In genomic region chr2:238501311-238501710, GRCh38 we compare ENCODE assay signal across 18 cellular contexts.
DNase-seq lines count a peak whose midpoint lies in the region; ATAC-seq and TF ChIP-seq lines count a peak whose summit lies in the region.
"Had no signal": no experiment of that assay in that cellular context is flagged by ENCODE, and none has a peak within 500 bp of the region (broad histone marks: within the 10 kb centered on the region; RNA-seq: fewer than 3 reads in every experiment).

No MANE protein-coding gene starts in this region.

- H3K79me1 ChIP-seq in H9 (ENCODE audit: insufficient read depth, low read depth, low read length, poor library complexity, severe bottlenecking) (no peaks in the 10 kb centered on the region), neuronal stem cell (ENCODE audit: low read depth, low read length) (peaks cover 2% of the 10 kb centered on the region)

- H4K8ac ChIP-seq in H9 (replicated peaks; ENCODE audit: insufficient read length, low read depth, low read length), result no peak overlapping the region
- H4K8ac ChIP-seq in neuronal stem cell (ENCODE audit: low read depth, low read length), result no peak overlapping the region

- no peak overlapping the region for H2BK12ac ChIP-seq in H9 (ENCODE audit: insufficient read length, low read depth, low read length)
- H2BK12ac ChIP-seq in neuronal stem cell (ENCODE audit: low read length), result no peak overlapping the region

- H3K4me1 Mint-ChIP-seq in H9, result peaks cover 6 to 12% of the 10 kb centered on the region in 2 experiments

- H2AK5ac ChIP-seq in H9 (ENCODE audit: insufficient read length, low read length) (no peak overlapping the region), neuronal stem cell (ENCODE audit: low read depth, low read length) (no peak overlapping the region)

- intact Hi-C loops in stomach (cut with DNase I; ENCODE audit: low total_unique reads), result no loop called here
- intact Hi-C loops in PC-3 (cut with micrococcal nuclease), result no loop called here

- H3K23ac ChIP-seq in H9 (ENCODE audit: insufficient read length, low read depth, low read length) (no peak overlapping the region), neuronal stem cell (ENCODE audit: low read depth, low read length, poor library complexity) (no peak overlapping the region)

- H3K36me3 ChIP-seq in neuronal stem cell (replicated peaks in 1 of 2; ENCODE audit: control insufficient read depth in 2 of 2, insufficient read depth in 2 of 2, low read length in 2 of 2), result no peaks in the 10 kb centered on the region
- H3K36me3 ChIP-seq in stomach, result no peaks in the 10 kb centered on the region
- H3K36me3 ChIP-seq in PC-3 (ENCODE audit: low read depth, low read length), result no peaks in the 10 kb centered on the region
- H3K36me3 ChIP-seq: BE2C had no signal

- no peak overlapping the region for H3K18ac ChIP-seq in H9 (ENCODE audit: insufficient read length, low read depth, low read length)
- peak overlapping the region; percentile 44 for H3K18ac ChIP-seq in neuronal stem cell (ENCODE audit: low read length)

- H4K91ac ChIP-seq in H9 (ENCODE audit: insufficient read length, low read depth, low read length), result no peak overlapping the region
- H4K91ac ChIP-seq in neuronal stem cell (ENCODE audit: low read depth, low read length, poor library complexity), result no peak overlapping the region

- peaks cover 3 to 8% (median 5%) of the 10 kb centered on the region in 3 experiments; a peak in 5 of 7 replicates for H3K36me3 Mint-ChIP-seq in H9 (ENCODE audit: insufficient read depth in 1 of 3, low read depth in 3 of 3)
- H3K36me3 Mint-ChIP-seq: CD8-positive, alpha-beta T cell had no signal

- no peak for ATAC-seq in PC-3
- ATAC-seq: A549; CD8-positive, alpha-beta T cell; HepG2 had no signal

- no peak overlapping the region for H3T11ph ChIP-seq in H9 (ENCODE audit: low read length)

- peaks cover 9% of the 10 kb centered on the region in 2 experiments for H3K9me3 Mint-ChIP-seq in H9
- H3K9me3 Mint-ChIP-seq: CD8-positive, alpha-beta T cell had no signal

- TF ChIP-seq EP300 in stomach (IDR thresholded peaks at IDR 0.05), result no peak

- BruUV-seq in PC-3 (replicated peaks; lab: Mats Ljungman, UMichigan), result no TSS peak

- H3K9ac ChIP-seq in H9 (ENCODE audit: extremely low read depth, insufficient read length, low read length), result no peak overlapping the region
- H3K9ac ChIP-seq in neuronal stem cell (ENCODE audit: low read depth, low read length, poor library complexity), result no peak overlapping the region
- no peak overlapping the region for H3K9ac ChIP-seq in PC-3 (ENCODE audit: low read length)
- H3K9ac ChIP-seq: GM23248 had no signal

- TF ChIP-seq POLR2A in stomach (IDR thresholded peaks at IDR 0.05), result no peak

- H3K27ac ChIP-seq in H9 (ENCODE audit: insufficient read length, low read depth, low read length) (no peak overlapping the region), coronary artery (no peak overlapping the region), neuronal stem cell (replicated peaks; ENCODE audit: low read length) (no peak overlapping the region), stomach (no peak overlapping the region), PC-3 (ENCODE audit: low read length) (no peak overlapping the region)
- H3K27ac ChIP-seq: A549, C4-2B, GM23248 had no signal

- H3K27ac Mint-ChIP-seq in H9, result no peak overlapping the region
- H3K27ac Mint-ChIP-seq: CD8-positive, alpha-beta T cell had no signal

- H2BK5ac ChIP-seq in H9 (ENCODE audit: insufficient read length, low read length) (no peak overlapping the region), neuronal stem cell (ENCODE audit: low read length) (no peak overlapping the region)

- no peak overlapping the region for H4K5ac ChIP-seq in H9 (ENCODE audit: insufficient read length, low read depth, low read length)

- POLR2A ChIA-PET in PC-3 (lab: Charles Lee; ENCODE audit: unreplicated experiment), result no interaction called here

- H2BK20ac ChIP-seq in H9 (ENCODE audit: low read depth, low read length, poor library complexity, severe bottlenecking), result no peak overlapping the region

- H2BK15ac ChIP-seq in H9 (ENCODE audit: low read depth, low read length), result no peak overlapping the region
- no peak overlapping the region for H2BK15ac ChIP-seq in neuronal stem cell (ENCODE audit: low read length)

- peak; percentile 12 for DNase-seq in H9
- peak; percentile 16 for DNase-seq in coronary artery (ENCODE audit: low spot score)
- DNase-seq in neuronal stem cell (ENCODE audit: low spot score), result no peak
- DNase-seq in stomach, result peak; percentile 14
- no peak for DNase-seq in PC-3
- DNase-seq in NCI-H146 (lab: John Stamatoyannopoulos, UW), result no peak
- DNase-seq in OCI-M1 (lab: John Stamatoyannopoulos, UW), result no peak
- DNase-seq: BE2C; CD8-positive, alpha-beta T cell; COR-L47; DMS153; DMS79 treated with DMSO at 0.1 percent for 48 hours; EL; GM23248; H7 had no signal

- no peak overlapping the region for H2BK120ac ChIP-seq in H9 (ENCODE audit: low read depth, low read length, poor library complexity, severe bottlenecking)
- H2BK120ac ChIP-seq in neuronal stem cell (ENCODE audit: low read depth, low read length), result no peak overlapping the region

- no peaks in the 10 kb centered on the region for H3K9me3 ChIP-seq in H9 (ENCODE audit: control insufficient read depth, low read depth, low read length)
- peaks cover 0 to 8% of the 10 kb centered on the region in 2 donors for H3K9me3 ChIP-seq in neuronal stem cell (replicated peaks in 1 of 2; ENCODE audit: control insufficient read depth in 2 of 2, insufficient read depth in 1 of 2, low read depth in 1 of 2, low read length in 2 of 2)
- no peaks in the 10 kb centered on the region for H3K9me3 ChIP-seq in stomach
- H3K9me3 ChIP-seq in PC-3 (ENCODE audit: low read length), result no peaks in the 10 kb centered on the region
- H3K9me3 ChIP-seq: A549, BE2C had no signal

- H3K27me3 Mint-ChIP-seq in H9 (ENCODE audit: low read depth), result peaks cover 12% of the 10 kb centered on the region

- no peak overlapping the region for H3K56ac ChIP-seq in H9 (ENCODE audit: insufficient read length, low read depth, low read length)

- H4K20me1 ChIP-seq in H9 (ENCODE audit: control insufficient read depth, insufficient read depth, insufficient read length), result no peaks in the 10 kb centered on the region
- H4K20me1 ChIP-seq in PC-3 (ENCODE audit: low read length), result no peaks in the 10 kb centered on the region

- no peaks in the 10 kb centered on the region for H3K4me1 ChIP-seq in H9 (ENCODE audit: insufficient read depth, low read length)
- H3K4me1 ChIP-seq in neuronal stem cell (ENCODE audit: control insufficient read depth in 2 of 2, insufficient read depth in 1 of 2, low read depth in 1 of 2, low read length in 2 of 2), result peaks cover 0 to 4% of the 10 kb centered on the region in 2 donors
- H3K4me1 ChIP-seq in stomach, result no peaks in the 10 kb centered on the region
- no peaks in the 10 kb centered on the region for H3K4me1 ChIP-seq in PC-3 (ENCODE audit: insufficient read depth, low read length)
- H3K4me1 ChIP-seq: A549, BE2C had no signal

- WGBS in H9 (ENCODE audit: extremely low coverage, insufficient read length, low lambda C conversion rate), result no CpG with 5 or more reads among the region's 5 CpGs
- no CpG with 5 or more reads among the region's 5 CpGs for WGBS in neuronal stem cell (ENCODE audit: extremely low coverage in 2 of 2, insufficient read length in 2 of 2, insufficient replicate concordance in 1 of 2), 2 donors
- 62 to 89% (median 72%) methylated on average over 5 of the region's 5 CpGs for WGBS in stomach, 5 donors

- H2AFZ ChIP-seq in H9 (ENCODE audit: low read length), result no peak overlapping the region
- no peak overlapping the region for H2AFZ ChIP-seq in neuronal stem cell (ENCODE audit: low read length)
- no peak overlapping the region for H2AFZ ChIP-seq in PC-3 (ENCODE audit: low read length)
- H2AFZ ChIP-seq: GM23248 had no signal

- no peaks in the 10 kb centered on the region for H3K23me2 ChIP-seq in H9 (ENCODE audit: insufficient read length, low read depth, low read length, poor library complexity, severe bottlenecking)

- H3K4ac ChIP-seq in H9 (ENCODE audit: low read depth, low read length) (no peak overlapping the region), neuronal stem cell (ENCODE audit: low read length) (no peak overlapping the region)

- H3K9me2 ChIP-seq in PC-3 (replicated peaks; ENCODE audit: low read length), result no peaks in the 10 kb centered on the region

- H3K4me3 ChIP-seq in coronary artery, result no peak overlapping the region
- H3K4me3 ChIP-seq in neuronal stem cell (ENCODE audit: low read length in 2 of 2), result no peak overlapping the region
- no peak overlapping the region for H3K4me3 ChIP-seq in stomach
- H3K4me3 ChIP-seq in PC-3 (ENCODE audit: low read length), result no peak overlapping the region
- H3K4me3 ChIP-seq: A549, GM23248 had no signal

- TF ChIP-seq CTCF in H9 (conservative IDR thresholded peaks at IDR 0.05) (no peak), coronary artery (IDR thresholded peaks at IDR 0.05) (no peak), stomach (IDR thresholded peaks at IDR 0.05) (no peak), PC-3 (conservative IDR thresholded peaks at IDR 0.05; ENCODE audit: low read depth, low read length) (no peak)

- H3F3A ChIP-seq in PC-3 (ENCODE audit: low read length, unreplicated experiment), result no peaks in the 10 kb centered on the region

- H3K27me3 ChIP-seq in H9 (ENCODE audit: insufficient read depth, low read length) (no peaks in the 10 kb centered on the region), neuronal stem cell (ENCODE audit: control insufficient read depth in 3 of 3, insufficient read depth in 3 of 3, low read depth in 1 of 3, low read length in 3 of 3) (peaks cover 0 to 3% (median 0%) of the 10 kb centered on the region in 3 experiments), stomach (peaks cover 0 to 7% (median 0%) of the 10 kb centered on the region in 3 donors), PC-3 (ENCODE audit: low read length) (no peaks in the 10 kb centered on the region)
- H3K27me3 ChIP-seq: BE2C had no signal

- H3K14ac ChIP-seq in H9 (ENCODE audit: insufficient read depth, low read length) (no peak overlapping the region), neuronal stem cell (ENCODE audit: low read length) (no peak overlapping the region)

- CTCF ChIA-PET in PC-3 (lab: Charles Lee), result no interaction called here

- H3K4me3 Mint-ChIP-seq in H9, result no peak overlapping the region
- H3K4me3 Mint-ChIP-seq: CD8-positive, alpha-beta T cell had no signal

- H3K4me2 ChIP-seq in H9 (ENCODE audit: insufficient read depth, insufficient read length, low read length) (no peak overlapping the region), neuronal stem cell (ENCODE audit: insufficient read depth, low read length, poor library complexity, severe bottlenecking) (no peak overlapping the region), PC-3 (ENCODE audit: low read length) (no peak overlapping the region)
- H3K4me2 ChIP-seq: A549 had no signal

- no peaks in the 10 kb centered on the region for H3K79me2 ChIP-seq in H9 (ENCODE audit: insufficient read depth, low read length)
- H3K79me2 ChIP-seq in PC-3 (ENCODE audit: low read length), result no peaks in the 10 kb centered on the region

Comparison
In these comparisons a context has a peak if more than half of its experiments do, and no peak if none do; other contexts are left out.
1. DNase-seq: peak in H9 (single experiment), coronary artery (single experiment) and stomach (single experiment); none in neuronal stem cell (single experiment), PC-3 (single experiment), NCI-H146 (single experiment) and OCI-M1 (single experiment).